In the genomic region with DNA sequence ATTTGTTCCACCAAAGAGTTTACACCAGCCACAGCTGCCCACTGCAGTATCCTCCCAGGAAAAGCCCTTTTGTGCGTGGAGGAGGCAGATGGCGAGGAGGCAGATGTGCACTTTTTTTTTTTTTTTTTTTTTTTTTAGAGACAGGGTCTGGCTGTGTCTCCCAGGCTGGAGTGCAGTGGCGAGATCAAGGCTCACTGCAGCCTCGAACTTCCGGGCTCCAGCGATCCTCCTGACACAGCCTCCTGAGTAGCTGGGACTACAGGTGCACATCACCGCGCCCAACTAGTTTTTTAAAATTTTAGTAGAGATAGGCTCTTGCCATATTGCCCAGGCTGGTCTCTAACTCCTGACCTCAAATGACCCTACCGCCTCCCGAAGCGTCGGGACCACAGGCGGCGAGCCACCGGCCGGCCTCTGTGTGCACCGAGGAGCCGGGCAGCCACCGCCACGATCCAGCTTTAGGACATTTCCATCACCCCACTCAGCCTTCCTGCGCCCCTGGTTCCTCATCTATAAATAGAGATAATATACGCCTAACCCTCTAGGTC, we compare ENCODE assay signal across 8 cellular contexts. TPM values are rescaled to one million over a fixed set of nuclear protein-coding genes. Genes with fewer than 3 reads are reported as not detected.
DNase-seq lines count a peak whose midpoint lies in the region; ATAC-seq and TF ChIP-seq lines count a peak whose summit lies in the region.

No MANE protein-coding gene starts in this region.

- intact Hi-C loops in thyroid gland (cut with DNase I), result loop anchor here (10.0 kb wide), 1 partner anchor 94 kb away; a partner anchor contains a TSS

- no peaks in the 10 kb centered on the region for H3K9me3 Mint-ChIP-seq in activated T-cell treated with anti-CD3 and anti-CD28 coated beads, Interleukin-2, amount 50 U/mL, for 24 hours
- no peaks in the 10 kb centered on the region for H3K9me3 Mint-ChIP-seq in activated naive CD8-positive, alpha-beta T cell treated with anti-CD3 and anti-CD28 coated beads for 36 hours

- H3K4me3 Mint-ChIP-seq in activated T-cell treated with anti-CD3 and anti-CD28 coated beads, Interleukin-2, amount 50 U/mL, for 24 hours, result peak overlapping the region; percentile 88
- H3K4me3 Mint-ChIP-seq in activated naive CD8-positive, alpha-beta T cell treated with anti-CD3 and anti-CD28 coated beads for 36 hours, result peak overlapping the region; percentile 89

- H3K27me3 Mint-ChIP-seq in activated T-cell treated with anti-CD3 and anti-CD28 coated beads, Interleukin-2, amount 50 U/mL, for 24 hours, result no peaks in the 10 kb centered on the region
- H3K27me3 Mint-ChIP-seq in activated naive CD8-positive, alpha-beta T cell treated with anti-CD3 and anti-CD28 coated beads for 36 hours, result peaks cover 3% of the 10 kb centered on the region

- 26 to 28% methylated on average over 21 to 22 of the region's 22 CpGs for WGBS in thyroid gland, 2 donors

- ATAC-seq in HG03196 (IDR thresholded peaks at IDR 0.05; ENCODE audit: unreplicated experiment), result peak; percentile 24

- DNase-seq in activated T-cell treated with anti-CD3 and anti-CD28 coated beads, Interleukin-2, amount 50 U/mL, for 24 hours, result no peak
- DNase-seq in activated T-cell treated with anti-CD3 and anti-CD28 coated beads, Interleukin-2, amount 50 U/mL, for 1 hour, result no peak
- no peak for DNase-seq in activated naive CD8-positive, alpha-beta T cell treated with anti-CD3 and anti-CD28 coated beads for 36 hours
- DNase-seq in kidney epithelial cell (ENCODE audit: low read depth) (no peak), thyroid gland (no peak), GF-D8 (lab: John Stamatoyannopoulos, UW) (no peak)
- no peak for DNase-seq in stimulated activated CD4-positive, alpha-beta T cell treated with anti-CD3 and anti-CD28 coated beads, Interleukin-2, amount 100 ng/mL, for 48 hours

- H3K36me3 ChIP-seq in kidney epithelial cell (ENCODE audit: control insufficient read depth, insufficient read depth, low read length), result no peaks in the 10 kb centered on the region
- H3K36me3 ChIP-seq in thyroid gland, result peaks cover 8 to 9% of the 10 kb centered on the region in 2 donors

- H3K4me3 ChIP-seq in kidney epithelial cell (ENCODE audit: low read depth, low read length) (peak overlapping the region; percentile 85), thyroid gland (replicated peaks in 1 of 3) (peak overlapping the region in 2 of 3 donors; percentile 56 to 83)

- peak overlapping the region; percentile 84 for H3K27ac Mint-ChIP-seq in activated T-cell treated with anti-CD3 and anti-CD28 coated beads, Interleukin-2, amount 50 U/mL, for 24 hours
- H3K27ac Mint-ChIP-seq in activated naive CD8-positive, alpha-beta T cell treated with anti-CD3 and anti-CD28 coated beads for 36 hours, result peak overlapping the region; percentile 81

- TF ChIP-seq CTCF in kidney epithelial cell (IDR thresholded peaks at IDR 0.05; ENCODE audit: insufficient read depth, low read length, poor library complexity, severe bottlenecking) (no peak), thyroid gland (IDR thresholded peaks at IDR 0.05) (no peak)

- no peak overlapping the region for H3K27ac ChIP-seq in thyroid gland

- no peak for TF ChIP-seq POLR2A in thyroid gland (IDR thresholded peaks at IDR 0.05)

- H3K36me3 Mint-ChIP-seq in activated T-cell treated with anti-CD3 and anti-CD28 coated beads, Interleukin-2, amount 50 U/mL, for 24 hours (ENCODE audit: low read depth), result peaks cover 42% of the 10 kb centered on the region
- H3K36me3 Mint-ChIP-seq in activated naive CD8-positive, alpha-beta T cell treated with anti-CD3 and anti-CD28 coated beads for 36 hours, result peaks cover 34% of the 10 kb centered on the region

- H3K4me1 Mint-ChIP-seq in activated T-cell treated with anti-CD3 and anti-CD28 coated beads, Interleukin-2, amount 50 U/mL, for 24 hours (ENCODE audit: low read depth), result peaks cover 32% of the 10 kb centered on the region
- H3K4me1 Mint-ChIP-seq in activated naive CD8-positive, alpha-beta T cell treated with anti-CD3 and anti-CD28 coated beads for 36 hours, result peaks cover 24% of the 10 kb centered on the region

- H3K9me3 ChIP-seq in thyroid gland, result no peaks in the 10 kb centered on the region

- H3K4me1 ChIP-seq in thyroid gland, result peaks cover 3 to 5% of the 10 kb centered on the region in 2 donors

- H3K27me3 ChIP-seq in kidney epithelial cell (ENCODE audit: control insufficient read depth, insufficient read depth, low read length) (no peaks in the 10 kb centered on the region), thyroid gland (no peaks in the 10 kb centered on the region)

RNA-seq across cellular contexts. Expression of a gene that starts 0.6 kb away (rescaled TPM):
- 100 to 1,000 TPM; 243 to 264 TPM for total RNA-seq in activated naive CD8-positive, alpha-beta T cell treated with anti-CD3 and anti-CD28 coated beads for 36 hours
- total RNA-seq in kidney epithelial cell (192 and 246 TPM in 2 replicates), thyroid gland (100 to 1,000 TPM in 2 of 4 donors, 10 to 100 TPM in 2; 70.0 to 111 (median 93.7) TPM)
